Comparison of ENCODE assay signal across 1 cellular context in genomic region chr12:113133036-113133435, GRCh38.
A peak's percentile ranks its signal among the peaks of the same experiment; 100 is the strongest.
TF ChIP-seq lines count a peak whose summit lies in the region.

No MANE protein-coding gene starts in this region.

TF ChIP-seq in K562, 482 proteins besides CTCF, POLR2A, EP300 and RAD21:
- no peak for TF ChIP-seq PHF20 (IDR thresholded peaks at IDR 0.05; ENCODE audit: partially characterized antibody)
- no peak for TF ChIP-seq NFIC (IDR thresholded peaks at IDR 0.05)
- TF ChIP-seq EGR1 (conservative IDR thresholded peaks at IDR 0.05) = peak; percentile 46; the same call in 1 of the 2 replicates
- no peak for TF ChIP-seq HBP1 (CRISPR knock-in tag; IDR thresholded peaks at IDR 0.05)
- TF ChIP-seq GABPB2 (CRISPR knock-in tag; conservative IDR thresholded peaks at IDR 0.05) = no peak
- peak; percentile 32; the same call in 1 of the 2 replicates for TF ChIP-seq CBFA2T3 (IDR thresholded peaks at IDR 0.05)
- no peak for TF ChIP-seq EZH2 (IDR thresholded peaks at IDR 0.05; ENCODE audit: borderline replicate concordance, low read depth, low read length)
- TF ChIP-seq ZNF639 (CRISPR knock-in tag; conservative IDR thresholded peaks at IDR 0.05 in 1 of 2, IDR thresholded peaks at IDR 0.05 in 1 of 2) = no peak
- no peak for TF ChIP-seq ZNF174 (CRISPR knock-in tag; IDR thresholded peaks at IDR 0.05)
- no peak for TF ChIP-seq STAT5B (CRISPR knock-in tag; IDR thresholded peaks at IDR 0.05)
- TF ChIP-seq TFAP4 (CRISPR knock-in tag; IDR thresholded peaks at IDR 0.05; ENCODE audit: borderline replicate concordance) = peak; percentile 40; the same call in 1 of the 2 replicates
- TF ChIP-seq, protein P1, sequence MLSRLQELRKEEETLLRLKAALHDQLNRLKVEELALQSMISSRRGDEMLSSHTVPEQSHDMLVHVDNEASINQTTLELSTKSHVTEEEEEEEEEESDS (CRISPR knock-in tag; IDR thresholded peaks at IDR 0.05) = no peak
- TF ChIP-seq MBD2 (IDR thresholded peaks at IDR 0.05; ENCODE audit: borderline replicate concordance, low read depth) = no peak
- peak; percentile 30; the same call in 1 of the 2 replicates for TF ChIP-seq ZBTB7A (IDR thresholded peaks at IDR 0.05; ENCODE audit: borderline replicate concordance, control insufficient read depth, low read depth, low read length)
- 0 out of 2 replicates have a peak, but pooled peaks have one; percentile 26 for TF ChIP-seq CREM (IDR thresholded peaks at IDR 0.05; ENCODE audit: low read depth)
